Comparison of ENCODE assay signal across 20 cellular contexts in the genomic region with DNA sequence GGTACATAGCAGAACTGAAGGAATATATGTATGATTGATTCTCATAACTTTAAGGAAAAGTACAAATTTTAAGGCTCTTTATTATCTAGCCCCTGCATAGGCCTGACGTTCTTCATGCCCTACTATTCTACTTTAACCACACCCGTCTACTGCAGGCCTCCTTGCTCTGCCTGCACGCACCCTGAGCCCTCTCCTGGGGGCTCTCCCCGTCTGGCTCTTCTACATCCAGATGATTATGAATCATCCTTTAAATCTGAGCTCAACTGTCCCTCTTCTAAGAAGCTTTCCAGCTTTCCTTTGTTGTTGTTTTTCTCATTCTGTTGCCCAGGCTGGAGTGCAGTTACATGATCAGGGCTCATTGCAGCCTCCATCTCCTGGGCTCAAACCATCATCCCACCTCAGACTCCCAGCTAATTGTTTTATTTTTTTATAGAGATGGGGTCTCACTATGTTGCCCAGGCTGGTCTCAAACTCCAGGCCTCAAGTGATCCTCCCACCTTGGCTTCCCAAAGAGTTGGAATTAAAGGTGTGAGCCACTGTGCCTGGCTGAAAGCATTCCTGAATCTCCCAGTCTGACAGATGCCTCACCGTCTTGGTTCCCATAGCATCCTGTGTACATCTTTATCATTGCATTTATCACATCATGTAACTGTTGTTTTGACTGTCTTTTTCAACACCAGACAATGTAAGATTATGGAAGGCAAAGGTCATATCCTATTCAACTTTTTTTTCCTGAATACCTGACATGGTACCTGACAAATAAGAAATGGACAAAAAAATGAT.
DNase-seq lines count a peak whose midpoint lies in the region; ATAC-seq, FAIRE-seq and TF ChIP-seq lines count a peak whose summit lies in the region.
"Had no signal": no experiment of that assay in that cellular context is flagged by ENCODE, and none has a peak within 500 bp of the region (broad histone marks: within the 10 kb centered on the region; RNA-seq: fewer than 3 reads in every experiment).

No MANE protein-coding gene starts in this region.

- no peaks in the 10 kb centered on the region for H4K20me1 ChIP-seq in GM23248 (ENCODE audit: insufficient read depth)

- no peak for TF ChIP-seq CTCF in fibroblast of pulmonary artery (IDR thresholded peaks at IDR 0.05; ENCODE audit: low read length, missing control alignments)
- TF ChIP-seq CTCF in endothelial cell (IDR thresholded peaks at IDR 0.05; ENCODE audit: unreplicated experiment) = no peak
- no peak for TF ChIP-seq CTCF in pancreas (IDR thresholded peaks at IDR 0.05)

- peaks cover 31% of the 10 kb centered on the region for H3F3A ChIP-seq in GM23248 (ENCODE audit: insufficient read depth)

- H3K27ac ChIP-seq in GM23248 = peak overlapping the region; percentile 72
- no peak overlapping the region for H3K27ac ChIP-seq in pancreas
- H3K27ac ChIP-seq: cardiac muscle cell, thyroid gland had no signal

- H3K4me3 Mint-ChIP-seq in effector memory CD8-positive, alpha-beta T cell = no peak overlapping the region
- H3K4me3 Mint-ChIP-seq in endothelial cell (ENCODE audit: unreplicated experiment) = no peak overlapping the region
- H3K4me3 Mint-ChIP-seq: activated naive CD4-positive, alpha-beta T cell treated with anti-CD3 and anti-CD28 coated beads for 36 hours; naive thymus-derived CD4-positive, alpha-beta T cell; T-cell had no signal

- no peak overlapping the region for H3K4me3 ChIP-seq in GM23248
- H3K4me3 ChIP-seq in fibroblast of pulmonary artery (replicated peaks; ENCODE audit: low read depth, low read length) = no peak overlapping the region
- H3K4me3 ChIP-seq in skeletal muscle cell (ENCODE audit: low read depth, low read length) = no peak overlapping the region
- no peak overlapping the region for H3K4me3 ChIP-seq in pancreas
- H3K4me3 ChIP-seq: BLaER1 treated with 17β-estradiol and CSF1 and Interleukin-3, amounts not matched to agents 10 nM and 100 nM; cardiac muscle cell; thyroid gland had no signal

- no peak for FAIRE-seq in pancreas (lab: Jason Lieb, UNC)
- FAIRE-seq: HepG2 had no signal

- no peak overlapping the region for H2AFZ ChIP-seq in GM23248

- DNase-seq in GM23248 (peak; percentile 38), fibroblast of pulmonary artery (ENCODE audit: low read depth) (peak; percentile 55), skeletal muscle cell (ENCODE audit: low read depth) (peak; percentile 29), endothelial cell (ENCODE audit: low spot score) (no peak), pancreas (no peak)
- DNase-seq in effector memory CD8-positive, alpha-beta T cell = no peak
- DNase-seq: activated CD4-positive, CD25-positive, alpha-beta regulatory T cell treated with anti-CD3 and anti-CD28 coated beads, Interleukin-2, amount 50 U/mL, for 72 hours; activated CD8-positive, alpha-beta memory T cell treated with anti-CD3 and anti-CD28 coated beads, Interleukin-2, amount 50 U/mL, for 4 hours; activated naive CD4-positive, alpha-beta T cell treated with anti-CD3 and anti-CD28 coated beads for 36 hours; hippocampal formation; naive thymus-derived CD4-positive, alpha-beta T cell; NCI-H1105; NCI-H446 treated with DMSO at 0.1 percent for 48 hours; T-cell; thyroid gland had no signal

- H3K4me1 ChIP-seq in GM23248 (ENCODE audit: insufficient read depth) (peaks cover 36% of the 10 kb centered on the region), pancreas (no peaks in the 10 kb centered on the region)
- H3K4me1 ChIP-seq: thyroid gland had no signal

- H3K79me2 ChIP-seq in GM23248 (ENCODE audit: insufficient read depth) = peaks cover 35% of the 10 kb centered on the region

- peak overlapping the region; percentile 34 for H3K9ac ChIP-seq in GM23248

- H3K4me2 ChIP-seq in GM23248 (ENCODE audit: unreplicated experiment) = peak overlapping the region; percentile 63

- H3K27me3 ChIP-seq in GM23248 (replicated peaks; ENCODE audit: insufficient read depth) = no peaks in the 10 kb centered on the region
- no peaks in the 10 kb centered on the region for H3K27me3 ChIP-seq in pancreas
- H3K27me3 ChIP-seq: BLaER1 treated with 17β-estradiol and CSF1 and Interleukin-3, amounts not matched to agents 10 nM and 100 nM; cardiac muscle cell; thyroid gland had no signal

- WGBS in GM23248 (ENCODE audit: low coverage in 1 of 2, low lambda C conversion rate in 2 of 2, missing lambda C conversion rate in 2 of 2), 2 experiments = 67 to 73% methylated on average over 5 of the region's 5 CpGs
- WGBS in pancreas, 2 donors = 93 to 96% methylated on average over 5 of the region's 5 CpGs

- H3K9me3 Mint-ChIP-seq in effector memory CD8-positive, alpha-beta T cell = peaks cover 11 to 15% of the 10 kb centered on the region in 2 donors
- no peaks in the 10 kb centered on the region for H3K9me3 Mint-ChIP-seq in endothelial cell (ENCODE audit: unreplicated experiment)

- H3K27ac Mint-ChIP-seq in effector memory CD8-positive, alpha-beta T cell = no peak overlapping the region
- H3K27ac Mint-ChIP-seq in endothelial cell (ENCODE audit: unreplicated experiment) = no peak overlapping the region
- H3K27ac Mint-ChIP-seq: activated naive CD4-positive, alpha-beta T cell treated with anti-CD3 and anti-CD28 coated beads for 36 hours; naive thymus-derived CD4-positive, alpha-beta T cell; T-cell had no signal

- no peaks in the 10 kb centered on the region for H3K36me3 Mint-ChIP-seq in effector memory CD8-positive, alpha-beta T cell (ENCODE audit: insufficient read depth)
- H3K36me3 Mint-ChIP-seq in endothelial cell (ENCODE audit: low read depth, unreplicated experiment) = no peaks in the 10 kb centered on the region
- H3K36me3 Mint-ChIP-seq: naive thymus-derived CD4-positive, alpha-beta T cell; T-cell had no signal

- no peaks in the 10 kb centered on the region for H3K4me1 Mint-ChIP-seq in effector memory CD8-positive, alpha-beta T cell (ENCODE audit: low read depth in 2 of 2)
- no peaks in the 10 kb centered on the region for H3K4me1 Mint-ChIP-seq in endothelial cell (ENCODE audit: unreplicated experiment)
- H3K4me1 Mint-ChIP-seq: naive thymus-derived CD4-positive, alpha-beta T cell; T-cell had no signal

- ATAC-seq in SK-N-SH treated with all-trans-retinoic acid at 6 μM for 48 hours = peak; percentile 68
- no peak for ATAC-seq in effector memory CD8-positive, alpha-beta T cell (replicated peaks)
- no peak for ATAC-seq in HG02885 (IDR thresholded peaks at IDR 0.05; ENCODE audit: poor library complexity, unreplicated experiment)
- no peak for ATAC-seq in pancreas
- ATAC-seq: HepG2; naive thymus-derived CD4-positive, alpha-beta T cell; T-cell had no signal

- H3K9me3 ChIP-seq in GM23248 (ENCODE audit: low read depth) = no peaks in the 10 kb centered on the region
- no peaks in the 10 kb centered on the region for H3K9me3 ChIP-seq in pancreas
- H3K9me3 ChIP-seq: BLaER1 treated with 17β-estradiol and CSF1 and Interleukin-3, amounts not matched to agents 10 nM and 100 nM; thyroid gland had no signal

- H3K9me2 ChIP-seq in GM23248 (ENCODE audit: insufficient read depth) = no peaks in the 10 kb centered on the region

- in situ Hi-C loops in GM23248 (cut with MboI) = no loop called here

- no peaks in the 10 kb centered on the region for H3K36me3 ChIP-seq in GM23248 (ENCODE audit: low read depth)
- H3K36me3 ChIP-seq in pancreas = no peaks in the 10 kb centered on the region
- H3K36me3 ChIP-seq: cardiac muscle cell, thyroid gland had no signal

- no peaks in the 10 kb centered on the region for H3K27me3 Mint-ChIP-seq in effector memory CD8-positive, alpha-beta T cell
- H3K27me3 Mint-ChIP-seq in endothelial cell (ENCODE audit: unreplicated experiment) = peaks cover 2% of the 10 kb centered on the region
- H3K27me3 Mint-ChIP-seq: T-cell had no signal

- intact Hi-C loops in pancreas (cut with DNase I) = no loop called here

TF ChIP-seq in SK-N-SH treated with all-trans-retinoic acid at 6 μM for 48 hours, 23 proteins besides CTCF, POLR2A, EP300 and RAD21 (continues in another document):
- TF ChIP-seq CREB5 (CRISPR knock-in tag; IDR thresholded peaks at IDR 0.05; ENCODE audit: low read depth) = no peak
- TF ChIP-seq PPARA (CRISPR knock-in tag; IDR thresholded peaks at IDR 0.05; ENCODE audit: borderline replicate concordance) = no peak
- TF ChIP-seq, protein P1, sequence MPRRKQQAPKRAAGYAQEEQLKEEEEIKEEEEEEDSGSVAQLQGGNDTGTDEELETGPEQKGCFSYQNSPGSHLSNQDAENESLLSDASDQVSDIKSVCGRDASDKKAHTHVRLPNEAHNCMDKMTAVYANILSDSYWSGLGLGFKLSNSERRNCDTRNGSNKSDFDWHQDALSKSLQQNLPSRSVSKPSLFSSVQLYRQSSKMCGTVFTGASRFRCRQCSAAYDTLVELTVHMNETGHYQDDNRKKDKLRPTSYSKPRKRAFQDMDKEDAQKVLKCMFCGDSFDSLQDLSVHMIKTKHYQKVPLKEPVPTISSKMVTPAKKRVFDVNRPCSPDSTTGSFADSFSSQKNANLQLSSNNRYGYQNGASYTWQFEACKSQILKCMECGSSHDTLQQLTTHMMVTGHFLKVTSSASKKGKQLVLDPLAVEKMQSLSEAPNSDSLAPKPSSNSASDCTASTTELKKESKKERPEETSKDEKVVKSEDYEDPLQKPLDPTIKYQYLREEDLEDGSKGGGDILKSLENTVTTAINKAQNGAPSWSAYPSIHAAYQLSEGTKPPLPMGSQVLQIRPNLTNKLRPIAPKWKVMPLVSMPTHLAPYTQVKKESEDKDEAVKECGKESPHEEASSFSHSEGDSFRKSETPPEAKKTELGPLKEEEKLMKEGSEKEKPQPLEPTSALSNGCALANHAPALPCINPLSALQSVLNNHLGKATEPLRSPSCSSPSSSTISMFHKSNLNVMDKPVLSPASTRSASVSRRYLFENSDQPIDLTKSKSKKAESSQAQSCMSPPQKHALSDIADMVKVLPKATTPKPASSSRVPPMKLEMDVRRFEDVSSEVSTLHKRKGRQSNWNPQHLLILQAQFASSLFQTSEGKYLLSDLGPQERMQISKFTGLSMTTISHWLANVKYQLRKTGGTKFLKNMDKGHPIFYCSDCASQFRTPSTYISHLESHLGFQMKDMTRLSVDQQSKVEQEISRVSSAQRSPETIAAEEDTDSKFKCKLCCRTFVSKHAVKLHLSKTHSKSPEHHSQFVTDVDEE (CRISPR knock-in tag; IDR thresholded peaks at IDR 0.05) = no peak
- TF ChIP-seq TCF4 (CRISPR knock-in tag; IDR thresholded peaks at IDR 0.05; ENCODE audit: borderline replicate concordance) = no peak
- no peak for TF ChIP-seq GLIS3 (CRISPR knock-in tag; IDR thresholded peaks at IDR 0.05)
- TF ChIP-seq BACH2 (CRISPR knock-in tag; IDR thresholded peaks at IDR 0.05; ENCODE audit: borderline replicate concordance) = no peak
- no peak for TF ChIP-seq OSR1 (CRISPR knock-in tag; IDR thresholded peaks at IDR 0.05)
- no peak for TF ChIP-seq CSDC2 (CRISPR knock-in tag; IDR thresholded peaks at IDR 0.05)

Comparison
In these comparisons a context has a peak if more than half of its experiments do, and no peak if none do; other contexts are left out.
1. DNase-seq: peak in GM23248 (single experiment), fibroblast of pulmonary artery (single experiment) and skeletal muscle cell (single experiment); none in effector memory CD8-positive, alpha-beta T cell (0 of 3), endothelial cell (single experiment) and pancreas (0 of 6).